In the genomic region with DNA sequence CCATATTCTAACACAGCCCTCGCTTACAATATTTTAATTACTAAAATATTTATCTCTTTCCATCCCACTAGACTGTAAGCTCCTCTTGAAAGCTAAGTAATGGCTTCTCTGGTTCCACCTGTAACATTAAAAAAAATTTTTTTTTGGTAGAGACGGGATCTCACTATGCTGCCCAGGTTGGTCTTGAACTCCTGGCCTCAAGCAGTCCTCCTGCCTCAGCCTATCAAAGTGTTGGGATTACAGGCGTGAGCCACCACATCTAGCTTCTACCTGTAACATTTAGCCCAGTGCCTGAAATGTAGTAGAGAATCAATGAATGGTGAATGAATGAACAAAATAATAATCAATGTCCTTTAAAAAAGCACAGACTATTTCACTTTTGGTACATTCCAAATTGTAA, we compare ENCODE assay signal across 22 cellular contexts.
"Had no signal": no experiment of that assay in that cellular context is flagged by ENCODE, and none has a peak within 500 bp of the region (broad histone marks: within the 10 kb centered on the region; RNA-seq: fewer than 3 reads in every experiment).

No MANE protein-coding gene starts in this region.

- H3K9me3 ChIP-seq: Peyer's patch, SJSA1 had no signal

- H3K27me3 ChIP-seq: MG63, Peyer's patch, SJSA1 had no signal

- H3K27ac ChIP-seq: HL-60, Peyer's patch, SJSA1, SK-N-MC had no signal

- H3K4me1 ChIP-seq: Peyer's patch, SJSA1 had no signal

- DNase-seq: Karpas-422, KG1, MG63, NCI-H1092, NCI-H1105 treated with DMSO at 0.1 percent for 48 hours, NCI-H1417 treated with DMSO at 0.1 percent for 48 hours, NCI-H146, NCI-H1694 treated with DMSO at 0.1 percent for 48 hours, NCI-H1930, NCI-H2081, NCI-H2107, NCI-H2227 treated with DMSO at 0.1 percent for 48 hours, NCI-H524, NCI-H526 treated with DMSO at 0.1 percent for 48 hours, NCI-H748 treated with DMSO at 0.1 percent for 48 hours, PC-3, Peyer's patch, SHP77 treated with DMSO at 0.1 percent for 48 hours had no signal

- ATAC-seq: PC-3, Right ventricle myocardium inferior had no signal

- H3K4me3 ChIP-seq: MG63, Peyer's patch, SJSA1, SK-N-MC had no signal
